ENCODE assay signal across 12 cellular contexts in the genomic region with DNA sequence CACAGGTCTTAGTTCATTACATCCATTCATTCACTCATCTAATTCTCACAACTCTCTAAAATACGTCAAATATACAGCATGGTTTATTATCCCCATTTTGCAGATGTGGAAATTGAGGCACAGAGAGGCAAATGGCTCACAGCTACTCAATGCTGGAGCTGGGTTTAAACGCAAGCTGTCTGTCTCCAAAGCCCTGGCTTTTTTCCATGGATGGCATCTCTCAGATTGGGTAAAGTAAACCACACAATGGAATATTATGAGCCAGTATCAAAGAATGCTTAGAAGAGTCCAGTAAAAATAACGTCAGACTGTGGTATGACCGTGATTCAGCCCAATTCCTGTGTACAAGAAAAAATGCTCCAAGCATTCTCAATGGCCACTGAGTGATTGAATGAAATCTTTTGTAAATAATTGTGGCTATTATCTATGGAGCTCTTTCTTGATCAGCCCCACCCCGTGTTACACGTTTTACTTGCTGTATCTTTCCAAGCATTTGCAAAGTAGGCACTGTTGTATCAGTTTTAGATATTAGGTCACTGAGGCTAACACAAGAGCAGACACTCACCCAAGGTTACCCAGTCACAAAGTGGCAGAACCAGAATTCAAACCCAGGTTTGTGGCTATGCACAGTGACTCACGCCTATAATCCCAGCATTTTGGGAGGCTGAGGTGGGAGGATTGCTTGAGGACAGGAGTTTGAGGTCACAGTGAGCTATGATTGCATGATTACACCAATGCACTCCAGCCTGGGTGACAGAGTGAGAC. TPM values are rescaled to one million over a fixed set of nuclear protein-coding genes. Genes with fewer than 3 reads are reported as not detected.
A peak's percentile ranks its signal among the peaks of the same experiment; 100 is the strongest.
DNase-seq lines count a peak whose midpoint lies in the region; ATAC-seq, FAIRE-seq and TF ChIP-seq lines count a peak whose summit lies in the region.
"Had no signal": no experiment of that assay in that cellular context is flagged by ENCODE, and none has a peak within 500 bp of the region (broad histone marks: within the 10 kb centered on the region; RNA-seq: fewer than 3 reads in every experiment).

No MANE protein-coding gene starts in this region.

- H3K27ac ChIP-seq in substantia nigra (ENCODE audit: low read depth, low read length, poor library complexity, severe bottlenecking) = peak overlapping the region; percentile 94

- no peak for ATAC-seq in GM19328 (IDR thresholded peaks at IDR 0.05; ENCODE audit: unreplicated experiment)
- no peak for ATAC-seq in activated T-cell treated with anti-CD3 and anti-CD28 coated beads, Interleukin-2, amount 50 U/mL, for 72 hours (replicated peaks in 1 of 2)
- ATAC-seq: Right ventricle myocardium inferior had no signal

- no peak overlapping the region for H3K4me3 Mint-ChIP-seq in T-helper 2 cell treated with Interferon-gamma antibody and Interleukin-4, amounts not matched to agents 5 μg/mL and 100 μg/mL, for 36 hours
- no peak overlapping the region for H3K4me3 Mint-ChIP-seq in activated T-cell treated with anti-CD3 and anti-CD28 coated beads, Interleukin-2, amount 50 U/mL, for 72 hours
- H3K4me3 Mint-ChIP-seq: stimulated activated naive CD8-positive, alpha-beta T cell treated with anti-CD3 and anti-CD28 coated beads, Interleukin-15, Interleukin-2, amounts not matched to agents 100 ng/mL and 50 ng/mL, for 24 hours had no signal

- H3K4me3 ChIP-seq in HFF-Myc (replicated peaks; ENCODE audit: low read depth, low read length) = no peak overlapping the region

- peak; percentile 78 for FAIRE-seq in frontal cortex (lab: Jason Lieb, UNC)

- DNase-seq in HFF-Myc (ENCODE audit: extremely low read depth, low read depth) (peak; percentile 35), amygdala (lab: John Stamatoyannopoulos, UW) (peak in 33 of 56 donors; percentile 1 to 90 (median 46)), frontal cortex (ENCODE audit: low spot score in 2 of 2) (peak in 1 of 2 donors; percentile 47), substantia nigra (lab: John Stamatoyannopoulos, UW) (peak in 33 of 49 donors; percentile 6 to 77 (median 37))
- DNase-seq in T-helper 2 cell treated with Interferon-gamma antibody and Interleukin-4, amounts not matched to agents 5 μg/mL and 100 μg/mL, for 36 hours (ENCODE audit: low spot score) = no peak
- no peak for DNase-seq in activated T-cell treated with anti-CD3 and anti-CD28 coated beads, Interleukin-2, amount 50 U/mL, for 72 hours
- DNase-seq: NCI-H1694 had no signal

- no peaks in the 10 kb centered on the region for H3K9me3 Mint-ChIP-seq in T-helper 2 cell treated with Interferon-gamma antibody and Interleukin-4, amounts not matched to agents 5 μg/mL and 100 μg/mL, for 36 hours
- H3K9me3 Mint-ChIP-seq in activated T-cell treated with anti-CD3 and anti-CD28 coated beads, Interleukin-2, amount 50 U/mL, for 72 hours = no peaks in the 10 kb centered on the region
- H3K9me3 Mint-ChIP-seq: stimulated activated naive CD8-positive, alpha-beta T cell treated with anti-CD3 and anti-CD28 coated beads, Interleukin-15, Interleukin-2, amounts not matched to agents 100 ng/mL and 50 ng/mL, for 24 hours had no signal

- no peaks in the 10 kb centered on the region for H3K36me3 Mint-ChIP-seq in T-helper 2 cell treated with Interferon-gamma antibody and Interleukin-4, amounts not matched to agents 5 μg/mL and 100 μg/mL, for 36 hours (ENCODE audit: low read depth)
- H3K36me3 Mint-ChIP-seq in activated T-cell treated with anti-CD3 and anti-CD28 coated beads, Interleukin-2, amount 50 U/mL, for 72 hours (ENCODE audit: insufficient read depth in 2 of 2) = no peaks in the 10 kb centered on the region

- peaks cover 5% of the 10 kb centered on the region for H3K4me1 Mint-ChIP-seq in T-helper 2 cell treated with Interferon-gamma antibody and Interleukin-4, amounts not matched to agents 5 μg/mL and 100 μg/mL, for 36 hours (ENCODE audit: low read depth)
- H3K4me1 Mint-ChIP-seq in activated T-cell treated with anti-CD3 and anti-CD28 coated beads, Interleukin-2, amount 50 U/mL, for 72 hours (ENCODE audit: low read depth) = peaks cover 16% of the 10 kb centered on the region

- no peak overlapping the region for H3K27ac Mint-ChIP-seq in T-helper 2 cell treated with Interferon-gamma antibody and Interleukin-4, amounts not matched to agents 5 μg/mL and 100 μg/mL, for 36 hours
- H3K27ac Mint-ChIP-seq in activated T-cell treated with anti-CD3 and anti-CD28 coated beads, Interleukin-2, amount 50 U/mL, for 72 hours = no peak overlapping the region
- H3K27ac Mint-ChIP-seq: stimulated activated naive CD8-positive, alpha-beta T cell treated with anti-CD3 and anti-CD28 coated beads, Interleukin-15, Interleukin-2, amounts not matched to agents 100 ng/mL and 50 ng/mL, for 24 hours had no signal

- TF ChIP-seq CTCF in HFF-Myc (IDR thresholded peaks at IDR 0.05; ENCODE audit: low read depth, low read length, missing control alignments) = no peak

- peaks cover 37% of the 10 kb centered on the region for H3K27me3 Mint-ChIP-seq in T-helper 2 cell treated with Interferon-gamma antibody and Interleukin-4, amounts not matched to agents 5 μg/mL and 100 μg/mL, for 36 hours (ENCODE audit: low read depth)
- H3K27me3 Mint-ChIP-seq in activated T-cell treated with anti-CD3 and anti-CD28 coated beads, Interleukin-2, amount 50 U/mL, for 72 hours (ENCODE audit: low read depth) = peaks cover 21% of the 10 kb centered on the region

RNA-seq across cellular contexts. Expression of a gene that starts 5.5 kb away (rescaled TPM):
- not detected for total RNA-seq in frontal cortex
- not detected for total RNA-seq in activated T-cell treated with anti-CD3 and anti-CD28 coated beads, Interleukin-2, amount 50 U/mL, for 72 hours
- total RNA-seq: activated CD8-positive, alpha-beta memory T cell treated with anti-CD3 and anti-CD28 coated beads for 36 hours; cerebellum; Right ventricle myocardium inferior had no signal

RNA-seq across cellular contexts. Expression of a gene that starts 46.3 kb away (rescaled TPM):
- total RNA-seq in frontal cortex = 8.6 TPM
- 1 to 10 TPM in 1 of 2 donors, under 1 TPM in 1; 0.86 to 3.7 TPM for total RNA-seq in activated T-cell treated with anti-CD3 and anti-CD28 coated beads, Interleukin-2, amount 50 U/mL, for 72 hours

RNA-seq across cellular contexts. Expression of a gene that starts 47.0 kb away (rescaled TPM):
- total RNA-seq in frontal cortex = 0.82 TPM
- total RNA-seq in activated T-cell treated with anti-CD3 and anti-CD28 coated beads, Interleukin-2, amount 50 U/mL, for 72 hours = 10 to 100 TPM; 12.9 to 17.0 TPM

Comparison
In these comparisons a context has a peak if more than half of its experiments do, and no peak if none do; other contexts are left out.
1. DNase-seq: peak in HFF-Myc (single experiment), amygdala (33 of 56) and substantia nigra (33 of 49); none in T-helper 2 cell treated with Interferon-gamma antibody and Interleukin-4, amounts not matched to agents 5 μg/mL and 100 μg/mL, for 36 hours (single experiment) and activated T-cell treated with anti-CD3 and anti-CD28 coated beads, Interleukin-2, amount 50 U/mL, for 72 hours (0 of 2).